ENCODE assay signal across 9 cellular contexts in the genomic region with DNA sequence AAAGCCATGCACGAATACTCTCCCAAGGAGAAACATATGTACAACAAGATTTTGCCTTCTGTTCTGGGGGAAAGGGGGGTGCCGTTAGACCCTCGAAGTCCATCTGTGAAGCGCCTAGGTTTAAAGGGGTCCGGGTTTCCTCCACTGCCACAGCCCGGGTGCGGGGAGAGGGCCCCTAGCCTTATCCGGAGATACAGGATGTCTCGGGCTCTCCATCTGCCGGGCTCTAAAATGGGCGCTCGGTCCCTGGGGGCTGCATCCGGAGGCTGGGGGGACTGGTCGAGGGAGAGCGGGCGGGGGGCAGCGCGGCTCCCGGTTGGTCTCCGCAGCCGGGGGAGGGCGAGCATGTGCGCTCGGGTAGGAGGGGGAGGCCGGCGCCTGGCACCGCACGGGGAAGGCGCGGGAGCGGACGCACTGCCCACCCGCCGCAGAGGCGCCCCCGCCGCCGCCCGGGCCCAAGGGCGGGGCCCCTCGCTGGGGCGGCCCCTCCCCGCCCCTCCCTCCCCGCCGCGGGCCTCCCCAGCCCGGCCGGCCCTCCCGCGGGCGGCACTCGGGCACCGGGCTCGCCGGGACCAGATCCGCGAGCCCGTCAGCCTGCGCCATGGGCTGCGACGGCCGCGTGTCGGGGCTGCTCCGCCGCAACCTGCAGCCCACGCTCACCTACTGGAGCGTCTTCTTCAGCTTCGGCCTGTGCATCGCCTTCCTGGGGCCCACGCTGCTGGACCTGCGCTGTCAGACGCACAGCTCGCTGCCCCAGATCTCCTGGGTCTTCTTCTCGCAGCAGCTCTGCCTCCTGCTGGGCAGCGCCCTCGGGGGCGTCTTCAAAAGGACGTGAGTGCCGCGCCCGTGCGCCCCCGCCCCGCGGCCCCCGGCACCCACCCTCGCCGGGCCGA.
DNase-seq lines count a peak whose midpoint lies in the region; ATAC-seq and TF ChIP-seq lines count a peak whose summit lies in the region.
"Had no signal": no experiment of that assay in that cellular context is flagged by ENCODE, and none has a peak within 500 bp of the region (broad histone marks: within the 10 kb centered on the region; RNA-seq: fewer than 3 reads in every experiment).

No MANE protein-coding gene starts in this region.

- intact Hi-C loops in PC-3 (cut with micrococcal nuclease) = loop anchor here (1.0 kb wide), 1 partner anchor 39 kb away; no protein-coding TSS in a partner anchor
- intact Hi-C loops in esophagus squamous epithelium (cut with DNase I) = no loop called here

- BruUV-seq in PC-3 (replicated peaks; lab: Mats Ljungman, UMichigan) = no TSS peak

- no peak overlapping the region for H3K4me3 ChIP-seq in BJ (ENCODE audit: low read depth, low read length)
- H3K4me3 ChIP-seq in PC-3 (ENCODE audit: low read length) = peak overlapping the region; percentile 67
- H3K4me3 ChIP-seq in esophagus squamous epithelium = peak overlapping the region; percentile 7 to 67 (median 41)

- 8% methylated on average over 5 of the region's 90 CpGs; no CpG with 5 or more reads in 1 of the 2 donors for WGBS in esophagus squamous epithelium, 2 donors

- no peaks in the 10 kb centered on the region for H3K9me2 ChIP-seq in PC-3 (replicated peaks; ENCODE audit: low read length)

- H3K4me2 ChIP-seq in PC-3 (ENCODE audit: low read length) = peak overlapping the region; percentile 91

- no peaks in the 10 kb centered on the region for H4K20me1 ChIP-seq in PC-3 (ENCODE audit: low read length)

- no peaks in the 10 kb centered on the region for H3F3A ChIP-seq in PC-3 (ENCODE audit: low read length, unreplicated experiment)

- H2AFZ ChIP-seq in PC-3 (ENCODE audit: low read length) = peak overlapping the region; percentile 79

- CTCF ChIA-PET in BJ (lab: Yijun Ruan, JAX) = interaction anchor here (0.6 to 1.8 kb wide), 2 partner anchors 23 to 39 kb away, joined by 3 to 5 read pairs; no protein-coding TSS in a partner anchor
- CTCF ChIA-PET in PC-3 (lab: Charles Lee) = interaction anchor here (0.6 to 1.4 kb wide), 5 partner anchors 25 to 214 kb away, joined by 4 to 22 read pairs (median 9); no protein-coding TSS in a partner anchor

- peaks cover 11% of the 10 kb centered on the region for H3K4me1 ChIP-seq in PC-3 (ENCODE audit: insufficient read depth, low read length)
- H3K4me1 ChIP-seq in esophagus squamous epithelium = peaks cover 7 to 33% (median 20%) of the 10 kb centered on the region in 3 donors

- no peak overlapping the region for H3K9ac ChIP-seq in PC-3 (ENCODE audit: low read length)

- no peak for TF ChIP-seq POLR2A in esophagus squamous epithelium (IDR thresholded peaks at IDR 0.05)

- no peaks in the 10 kb centered on the region for H3K79me2 ChIP-seq in PC-3 (ENCODE audit: low read length)

- no peak for DNase-seq in BJ (ENCODE audit: low read depth)
- DNase-seq in PC-3 = peak; percentile 50
- DNase-seq in esophagus squamous epithelium (lab: John Stamatoyannopoulos, UW) = no peak
- no peak for DNase-seq in omental fat pad (ENCODE audit: low spot score)
- no peak for DNase-seq in NAMALWA (ENCODE audit: low spot score)
- DNase-seq in SIG-M5 (lab: John Stamatoyannopoulos, UW) = no peak
- no peak for DNase-seq in MV-4-11 (lab: John Stamatoyannopoulos, UW)
- DNase-seq in NCI-H1930 (lab: John Stamatoyannopoulos, UW) = no peak

- H3K27ac ChIP-seq in PC-3 (ENCODE audit: low read length) (no peak overlapping the region), esophagus squamous epithelium (no peak overlapping the region)
- H3K27ac ChIP-seq: epithelial cell of prostate had no signal

- ATAC-seq in PC-3 = peak; percentile 72
- ATAC-seq in omental fat pad (ENCODE audit: low FRiP score) = peak; percentile 64

- H3K36me3 ChIP-seq in BJ (ENCODE audit: control insufficient read depth, insufficient read depth, low read length) (no peaks in the 10 kb centered on the region), PC-3 (ENCODE audit: low read depth, low read length) (no peaks in the 10 kb centered on the region), esophagus squamous epithelium (no peaks in the 10 kb centered on the region)

- H3K27me3 ChIP-seq in BJ (ENCODE audit: control insufficient read depth, insufficient read depth, low read length) = peaks cover 48% of the 10 kb centered on the region
- H3K27me3 ChIP-seq in PC-3 (ENCODE audit: low read length) = peaks cover 10% of the 10 kb centered on the region; the same call in 1 of the 2 replicates
- H3K27me3 ChIP-seq in esophagus squamous epithelium = peaks cover 0 to 76% (median 1%) of the 10 kb centered on the region in 4 donors

- TF ChIP-seq CTCF in BJ (IDR thresholded peaks at IDR 0.05; ENCODE audit: insufficient read depth, low read depth, low read length) = peak; percentile 29; the same call in 1 of the 2 replicates
- TF ChIP-seq CTCF in PC-3 (conservative IDR thresholded peaks at IDR 0.05; ENCODE audit: low read depth, low read length) = peak; percentile 35
- TF ChIP-seq CTCF in esophagus squamous epithelium (IDR thresholded peaks at IDR 0.05) = no peak
- TF ChIP-seq CTCF in omental fat pad (IDR thresholded peaks at IDR 0.05) = no peak

- POLR2A ChIA-PET in BJ (lab: Charles Lee) (no interaction called here), PC-3 (lab: Charles Lee; ENCODE audit: unreplicated experiment) (no interaction called here)

- H3K9me3 ChIP-seq in PC-3 (ENCODE audit: low read length) (no peaks in the 10 kb centered on the region), esophagus squamous epithelium (no peaks in the 10 kb centered on the region)

Comparison
In these comparisons a context has a peak if more than half of its experiments do, and no peak if none do; other contexts are left out.
1. CTCF ChIP-seq: peak in BJ (single experiment) and PC-3 (single experiment); none in esophagus squamous epithelium (0 of 6) and omental fat pad (0 of 3).